12 cellular contexts compared by ENCODE assay signal in genomic region chr12:116202940-116203339, GRCh38.
A peak's percentile ranks its signal among the peaks of the same experiment; 100 is the strongest.
DNase-seq lines count a peak whose midpoint lies in the region; ATAC-seq and TF ChIP-seq lines count a peak whose summit lies in the region.
"Had no signal": no experiment of that assay in that cellular context is flagged by ENCODE, and none has a peak within 500 bp of the region (broad histone marks: within the 10 kb centered on the region; RNA-seq: fewer than 3 reads in every experiment).

No MANE protein-coding gene starts in this region.

- no peak overlapping the region; the same call in 1 of the 2 replicates for H3K27ac Mint-ChIP-seq in GM23338
- H3K27ac Mint-ChIP-seq in stimulated activated effector memory CD8-positive, alpha-beta T cell treated with anti-CD3 and anti-CD28 coated beads, Interleukin-12 subunit alpha, Interleukin-12 subunit beta, amount 100 ng/mL, for 72 hours = no peak overlapping the region

- H3K4me2 ChIP-seq in GM23338 (0 out of 2 replicates have a peak overlapping the region, but pooled peaks have one; percentile 6), hepatocyte (peak overlapping the region; percentile 30), smooth muscle cell (peak overlapping the region; percentile 39)
- H3K4me2 ChIP-seq: KMS-11 had no signal

- TF ChIP-seq CTCF in GM23338 (conservative IDR thresholded peaks at IDR 0.05; ENCODE audit: low read depth in 2 of 2) = peak; percentile 18 to 33; a peak in 3 of 4 replicates
- TF ChIP-seq CTCF in hepatocyte (IDR thresholded peaks at IDR 0.05; ENCODE audit: poor library complexity) = peak; percentile 35
- TF ChIP-seq CTCF in smooth muscle cell (IDR thresholded peaks at IDR 0.05; ENCODE audit: borderline replicate concordance, insufficient read depth, poor library complexity, severe bottlenecking) = peak; percentile 42

- H3K36me3 ChIP-seq in GM23338 (ENCODE audit: insufficient read depth) (no peaks in the 10 kb centered on the region), adipocyte (ENCODE audit: control insufficient read depth, insufficient read depth, low read length, severe bottlenecking) (no peaks in the 10 kb centered on the region), hepatocyte (replicated peaks; ENCODE audit: insufficient read depth, low read depth) (no peaks in the 10 kb centered on the region), smooth muscle cell (ENCODE audit: low read depth) (no peaks in the 10 kb centered on the region)
- H3K36me3 ChIP-seq: right atrium auricular region had no signal

- WGBS in hepatocyte (ENCODE audit: low lambda C conversion rate, missing lambda C conversion rate) = 48% methylated on average over 4 of the region's 4 CpGs
- 60% methylated on average over 4 of the region's 4 CpGs for WGBS in smooth muscle cell (ENCODE audit: low lambda C conversion rate)

- H3K27me3 Mint-ChIP-seq in GM23338 (ENCODE audit: insufficient read depth, low read depth, poor library complexity) = no peaks in the 10 kb centered on the region

- H3K4me1 ChIP-seq in GM23338 (ENCODE audit: insufficient read depth) (peaks cover 22% of the 10 kb centered on the region), adipocyte (ENCODE audit: control insufficient read depth, insufficient read depth, low read length) (peaks cover 50% of the 10 kb centered on the region), hepatocyte (ENCODE audit: insufficient read depth) (peaks cover 5% of the 10 kb centered on the region), smooth muscle cell (ENCODE audit: low read depth) (peaks cover 26% of the 10 kb centered on the region)

- no peaks in the 10 kb centered on the region for H3K9me3 Mint-ChIP-seq in GM23338
- H3K9me3 Mint-ChIP-seq in stimulated activated effector memory CD8-positive, alpha-beta T cell treated with anti-CD3 and anti-CD28 coated beads, Interleukin-12 subunit alpha, Interleukin-12 subunit beta, amount 100 ng/mL, for 72 hours = no peaks in the 10 kb centered on the region

- ATAC-seq in GM23338 (peak; percentile 50), GM18517 (IDR thresholded peaks at IDR 0.05; ENCODE audit: unreplicated experiment) (no peak)
- no peak for ATAC-seq in stimulated activated effector memory CD8-positive, alpha-beta T cell treated with anti-CD3 and anti-CD28 coated beads, Interleukin-12 subunit alpha, Interleukin-12 subunit beta, amount 100 ng/mL, for 72 hours
- ATAC-seq: Right ventricle myocardium inferior had no signal

- no peak overlapping the region for H2AFZ ChIP-seq in GM23338
- no peak overlapping the region for H2AFZ ChIP-seq in hepatocyte
- H2AFZ ChIP-seq in smooth muscle cell (ENCODE audit: low read depth) = no peak overlapping the region

- H3K9me2 ChIP-seq in GM23338 (ENCODE audit: insufficient read depth) = no peaks in the 10 kb centered on the region
- no peaks in the 10 kb centered on the region for H3K9me2 ChIP-seq in hepatocyte (replicated peaks; ENCODE audit: insufficient read depth)

- peaks cover 37% of the 10 kb centered on the region for H3K4me1 Mint-ChIP-seq in GM23338
- H3K4me1 Mint-ChIP-seq in stimulated activated effector memory CD8-positive, alpha-beta T cell treated with anti-CD3 and anti-CD28 coated beads, Interleukin-12 subunit alpha, Interleukin-12 subunit beta, amount 100 ng/mL, for 72 hours = peaks cover 31% of the 10 kb centered on the region

- H3K27me3 ChIP-seq in GM23338 (ENCODE audit: insufficient read depth) (no peaks in the 10 kb centered on the region), adipocyte (replicated peaks; ENCODE audit: control insufficient read depth, insufficient read depth, low read length) (no peaks in the 10 kb centered on the region), hepatocyte (no peaks in the 10 kb centered on the region), smooth muscle cell (ENCODE audit: low read depth) (no peaks in the 10 kb centered on the region)
- H3K27me3 ChIP-seq: right atrium auricular region had no signal

- H3K9me3 ChIP-seq in adipocyte (ENCODE audit: control insufficient read depth, low read length) (no peaks in the 10 kb centered on the region), hepatocyte (ENCODE audit: low read depth) (no peaks in the 10 kb centered on the region), smooth muscle cell (replicated peaks; ENCODE audit: low read depth) (no peaks in the 10 kb centered on the region)
- H3K9me3 ChIP-seq: right atrium auricular region had no signal

- H3K9ac ChIP-seq in adipocyte (ENCODE audit: low read length) (peak overlapping the region; percentile 28), smooth muscle cell (ENCODE audit: low read depth) (no peak overlapping the region)
- H3K9ac ChIP-seq: KMS-11 had no signal

- no peak overlapping the region for H3K27ac ChIP-seq in GM23338 (ENCODE audit: low read depth)
- peak overlapping the region; percentile 13 for H3K27ac ChIP-seq in hepatocyte
- peak overlapping the region; percentile 47 for H3K27ac ChIP-seq in smooth muscle cell (ENCODE audit: low read depth)
- H3K27ac ChIP-seq: KMS-11, right atrium auricular region had no signal

- H3K4me3 Mint-ChIP-seq in GM23338 = no peak overlapping the region
- H3K4me3 Mint-ChIP-seq in stimulated activated effector memory CD8-positive, alpha-beta T cell treated with anti-CD3 and anti-CD28 coated beads, Interleukin-12 subunit alpha, Interleukin-12 subunit beta, amount 100 ng/mL, for 72 hours = no peak overlapping the region

- no peaks in the 10 kb centered on the region for H3K36me3 Mint-ChIP-seq in GM23338 (ENCODE audit: low read depth)
- no peaks in the 10 kb centered on the region for H3K36me3 Mint-ChIP-seq in stimulated activated effector memory CD8-positive, alpha-beta T cell treated with anti-CD3 and anti-CD28 coated beads, Interleukin-12 subunit alpha, Interleukin-12 subunit beta, amount 100 ng/mL, for 72 hours

- H4K20me1 ChIP-seq in GM23338 (replicated peaks; ENCODE audit: insufficient read depth) (0 out of 2 replicates have a peak, but pooled peaks cover 3% of the 10 kb centered on the region), hepatocyte (ENCODE audit: insufficient read depth, poor library complexity, severe bottlenecking) (peaks cover 88% of the 10 kb centered on the region), smooth muscle cell (ENCODE audit: low read depth) (peaks cover 100% of the 10 kb centered on the region)

- no peak overlapping the region for H3K4me3 ChIP-seq in GM23338
- H3K4me3 ChIP-seq in adipocyte (ENCODE audit: low read length) = no peak overlapping the region
- no peak overlapping the region for H3K4me3 ChIP-seq in hepatocyte
- H3K4me3 ChIP-seq in smooth muscle cell = no peak overlapping the region
- H3K4me3 ChIP-seq: right atrium auricular region had no signal

- DNase-seq in GM23338 (ENCODE audit: low spot score) (peak; percentile 45), adipocyte (ENCODE audit: low read depth) (peak; percentile 60), hepatocyte (ENCODE audit: low spot score) (peak; percentile 7), smooth muscle cell (lab: John Stamatoyannopoulos, UW; ENCODE audit: unreplicated experiment) (no peak), NCI-H1048 (lab: John Stamatoyannopoulos, UW) (no peak), anterior cingulate cortex (lab: John Stamatoyannopoulos, UW) (no peak)
- no peak for DNase-seq in stimulated activated effector memory CD8-positive, alpha-beta T cell treated with anti-CD3 and anti-CD28 coated beads, Interleukin-12 subunit alpha, Interleukin-12 subunit beta, amount 100 ng/mL, for 72 hours (ENCODE audit: low spot score in 2 of 2)
- DNase-seq: NCI-H2029 treated with DMSO at 0.1 percent for 48 hours had no signal

- H3K79me2 ChIP-seq in GM23338 (replicated peaks; ENCODE audit: insufficient read depth) = peaks cover 86% of the 10 kb centered on the region
- peaks cover 100% of the 10 kb centered on the region for H3K79me2 ChIP-seq in hepatocyte
- peaks cover 86% of the 10 kb centered on the region for H3K79me2 ChIP-seq in smooth muscle cell (ENCODE audit: low read depth)

- H3F3A ChIP-seq in GM23338 (replicated peaks; ENCODE audit: low read depth) (no peaks in the 10 kb centered on the region), smooth muscle cell (ENCODE audit: low read depth) (peaks cover 8% of the 10 kb centered on the region)

TF ChIP-seq in GM23338, 12 proteins besides CTCF, POLR2A, EP300 and RAD21 (continues in another document):
- TF ChIP-seq ZNF114 (CRISPR knock-in tag; IDR thresholded peaks at IDR 0.05) = no peak
- no peak for TF ChIP-seq CREB1 (CRISPR knock-in tag; IDR thresholded peaks at IDR 0.05; ENCODE audit: low read depth)
- TF ChIP-seq STAT1 (IDR thresholded peaks at IDR 0.05; ENCODE audit: unreplicated experiment) = no peak
- TF ChIP-seq POLR2AphosphoS5 (IDR thresholded peaks at IDR 0.05; ENCODE audit: low read depth) = no peak
- no peak for TF ChIP-seq ETS1 (IDR thresholded peaks at IDR 0.05)

Comparison
In these comparisons a context has a peak if more than half of its experiments do, and no peak if none do; other contexts are left out.
1. DNase-seq: peak in GM23338 (single experiment), adipocyte (single experiment) and hepatocyte (single experiment); none in smooth muscle cell (single experiment), NCI-H1048 (single experiment), stimulated activated effector memory CD8-positive, alpha-beta T cell treated with anti-CD3 and anti-CD28 coated beads, Interleukin-12 subunit alpha, Interleukin-12 subunit beta, amount 100 ng/mL, for 72 hours (0 of 2) and anterior cingulate cortex (0 of 58).
2. Peak in every context shown above with its lines, with median percentiles within 50 percentile points of each other: H3K4me2 ChIP-seq and CTCF ChIP-seq.